ENCODE assay signal across 1 cellular context in genomic region chr19:1756705-1757445, GRCh38.
A peak's percentile ranks its signal among the peaks of the same experiment; 100 is the strongest.
TF ChIP-seq lines count a peak whose summit lies in the region.

No MANE protein-coding gene starts in this region.

TF ChIP-seq in HepG2, 621 proteins besides CTCF, POLR2A, EP300 and RAD21:
- no peak for TF ChIP-seq ELF1 (CRISPR knock-in tag; IDR thresholded peaks at IDR 0.05)
- no peak for TF ChIP-seq ZNF317 (CRISPR knock-in tag; IDR thresholded peaks at IDR 0.05)
- no peak for TF ChIP-seq ZNF20 (CRISPR knock-in tag; IDR thresholded peaks at IDR 0.05)
- TF ChIP-seq EZH2 (conservative IDR thresholded peaks at IDR 0.05; ENCODE audit: low read depth, low read length), result peak; percentile 30; the same call in 1 of the 2 replicates
